Comparison of ENCODE assay signal across 11 cellular contexts in the genomic region with DNA sequence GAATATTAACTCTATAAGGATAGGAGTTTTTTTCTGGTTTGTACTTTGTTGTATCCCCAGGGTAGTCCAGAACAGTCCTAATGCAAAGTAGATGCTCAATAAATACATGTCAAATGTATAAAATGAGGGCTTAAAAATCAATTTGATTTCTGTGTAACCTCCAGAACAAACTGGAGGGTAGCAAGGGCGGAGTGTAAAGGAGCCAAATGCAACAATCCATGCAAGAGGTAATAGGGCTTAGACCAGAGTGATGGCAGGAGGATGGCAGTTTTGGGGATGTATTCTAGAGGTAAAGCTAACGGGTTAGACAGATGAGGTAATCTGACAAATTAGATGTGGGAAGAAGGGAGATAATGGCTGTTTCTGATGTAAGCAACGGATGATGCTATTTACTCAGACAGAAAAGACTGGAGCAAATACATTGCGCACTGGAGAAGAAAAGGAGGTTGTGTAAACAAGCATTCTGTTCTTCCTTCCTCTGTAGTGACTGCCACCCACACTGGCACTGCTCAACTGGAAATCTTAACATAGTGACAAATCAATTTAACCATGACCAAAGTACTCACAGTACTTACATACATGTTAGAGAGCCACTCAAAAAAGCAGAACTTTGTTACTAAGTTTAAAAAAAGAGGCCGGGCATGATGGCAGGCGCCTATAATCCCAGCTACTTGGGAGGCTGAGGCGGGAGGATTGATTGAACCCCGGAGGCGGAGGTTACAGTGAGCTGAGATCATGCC. TPM values are rescaled to one million over a fixed set of nuclear protein-coding genes. Genes with fewer than 3 reads are reported as not detected.
A peak's percentile ranks its signal among the peaks of the same experiment; 100 is the strongest.
DNase-seq lines count a peak whose midpoint lies in the region; ATAC-seq, FAIRE-seq and TF ChIP-seq lines count a peak whose summit lies in the region.
"Had no signal": no experiment of that assay in that cellular context is flagged by ENCODE, and none has a peak within 500 bp of the region (broad histone marks: within the 10 kb centered on the region; RNA-seq: fewer than 3 reads in every experiment).

No MANE protein-coding gene starts in this region.

- in situ Hi-C loops in KBM-7 (cut with MboI; ENCODE audit: low pct_unique_long_range_greater_than_20kb, low sequenced_read_pairs) (no loop called here), G401 (cut with HindIII; ENCODE audit: low sequenced_read_pairs) (no loop called here)

- no peak overlapping the region for H3K9ac ChIP-seq in kidney (ENCODE audit: low read length in 2 of 2)

- TF ChIP-seq CTCF in DOHH2 (IDR thresholded peaks at IDR 0.05; ENCODE audit: low read depth, low read length, poor library complexity, severe bottlenecking): no peak
- no peak for TF ChIP-seq CTCF in neural crest cell (conservative IDR thresholded peaks at IDR 0.05)
- no peak for TF ChIP-seq CTCF in kidney (IDR thresholded peaks at IDR 0.05; ENCODE audit: borderline replicate concordance, extremely low read depth, insufficient read depth)
- no peak for TF ChIP-seq CTCF in WERI-Rb-1 (IDR thresholded peaks at IDR 0.05; ENCODE audit: low read depth, low read length)

- peak overlapping the region; percentile 85 for H3K4me2 ChIP-seq in DOHH2 (ENCODE audit: low read length)

- no peak for FAIRE-seq in kidney (lab: Jason Lieb, UNC)

- no peaks in the 10 kb centered on the region for H3K9me3 Mint-ChIP-seq in neural crest cell

- H3K9me3 ChIP-seq in DOHH2 (ENCODE audit: control insufficient read depth, insufficient read depth, low read length) (no peaks in the 10 kb centered on the region), kidney (ENCODE audit: control insufficient read depth in 1 of 2, low read length in 2 of 2) (no peaks in the 10 kb centered on the region), WERI-Rb-1 (ENCODE audit: severe bottlenecking) (no peaks in the 10 kb centered on the region)

- H3F3A ChIP-seq in DOHH2 (ENCODE audit: control insufficient read depth, insufficient read depth): peaks cover 30% of the 10 kb centered on the region

- ATAC-seq in GM19351 (IDR thresholded peaks at IDR 0.05; ENCODE audit: unreplicated experiment): no peak

- no peaks in the 10 kb centered on the region for H3K27me3 ChIP-seq in DOHH2 (ENCODE audit: control insufficient read depth, low read length)
- H3K27me3 ChIP-seq in WERI-Rb-1 (ENCODE audit: insufficient read depth, low read depth, severe bottlenecking): no peaks in the 10 kb centered on the region

- H3K4me3 ChIP-seq in DOHH2 (ENCODE audit: low read length) (peak overlapping the region; percentile 96), kidney (ENCODE audit: low read length in 2 of 2) (no peak overlapping the region), WERI-Rb-1 (ENCODE audit: low read depth, low read length) (no peak overlapping the region)

- peaks cover 78% of the 10 kb centered on the region for H3K4me1 ChIP-seq in DOHH2 (ENCODE audit: control insufficient read depth, low read length)
- peaks cover 3 to 9% of the 10 kb centered on the region in 2 donors for H3K4me1 ChIP-seq in kidney (ENCODE audit: control insufficient read depth in 1 of 2, insufficient read depth in 1 of 2, low read depth in 1 of 2, low read length in 2 of 2)

- H4K20me1 ChIP-seq in DOHH2 (ENCODE audit: control insufficient read depth, insufficient read depth, low read depth, low read length): 0 out of 2 replicates have a peak, but pooled peaks cover 11% of the 10 kb centered on the region

- H3K9me2 ChIP-seq in DOHH2 (replicated peaks; ENCODE audit: control insufficient read depth, low read length): no peaks in the 10 kb centered on the region

- H3K79me2 ChIP-seq in DOHH2 (ENCODE audit: control insufficient read depth, low read length): peaks cover 70% of the 10 kb centered on the region

- peak overlapping the region; percentile 97 for H3K4me3 Mint-ChIP-seq in neural crest cell

- peaks cover 4% of the 10 kb centered on the region for H3K36me3 Mint-ChIP-seq in neural crest cell (ENCODE audit: low read depth)

- intact Hi-C loops in kidney (cut with DNase I): no loop called here

- peak; percentile 50 for DNase-seq in KBM-7
- peak; percentile 10 for DNase-seq in amniotic epithelial cell (ENCODE audit: low read depth)
- DNase-seq in neural crest cell (ENCODE audit: low read depth, low spot score): no peak
- DNase-seq in kidney: no peak
- no peak for DNase-seq in WERI-Rb-1
- DNase-seq in G401 (ENCODE audit: low spot score): no peak
- DNase-seq: HCEC 1CT had no signal

- H3K27me3 Mint-ChIP-seq in neural crest cell (ENCODE audit: low read depth): no peaks in the 10 kb centered on the region

- H3K27ac ChIP-seq in DOHH2 (ENCODE audit: low read depth, low read length): peak overlapping the region; percentile 81
- no peak overlapping the region for H3K27ac ChIP-seq in kidney (ENCODE audit: low read depth in 2 of 2, low read length in 2 of 2)
- no peak overlapping the region for H3K27ac ChIP-seq in WERI-Rb-1
- H3K27ac ChIP-seq: SK-N-MC had no signal

- H3K4me1 Mint-ChIP-seq in neural crest cell: peaks cover 24% of the 10 kb centered on the region

- peaks cover 64% of the 10 kb centered on the region for H3K36me3 ChIP-seq in DOHH2 (ENCODE audit: control insufficient read depth, low read length)
- peaks cover 3 to 9% of the 10 kb centered on the region in 2 donors for H3K36me3 ChIP-seq in kidney (ENCODE audit: control insufficient read depth in 1 of 2, insufficient read depth in 2 of 2, low read length in 2 of 2)
- H3K36me3 ChIP-seq in WERI-Rb-1: peaks cover 28% of the 10 kb centered on the region

- H3K27ac Mint-ChIP-seq in neural crest cell (ENCODE audit: unreplicated experiment): no peak overlapping the region

RNA-seq across cellular contexts. Expression of a gene that starts 2.0 kb away (rescaled TPM):
- total RNA-seq in neural crest cell (26.2 and 26.6 TPM in 2 replicates), kidney (13.9 TPM)
- 5.5 TPM for polyA plus RNA-seq in kidney (ENCODE audit: insufficient read depth, low read depth, low replicate concordance)
- 3.1 and 4.8 TPM in 2 replicates for total RNA-seq in G401 (2014; rRNA removed; shearing (Covaris generic))

RNA-seq across cellular contexts. Expression of a gene that starts 58.8 kb away (rescaled TPM):
- total RNA-seq in neural crest cell: 2.0 and 2.6 TPM in 2 replicates
- total RNA-seq in kidney: 5.6 TPM
- 14.3 TPM for polyA plus RNA-seq in kidney (ENCODE audit: insufficient read depth, low read depth, low replicate concordance)
- not detected in 2 replicates for total RNA-seq in G401 (2014; rRNA removed; shearing (Covaris generic))
- total RNA-seq: LHCN-M2 had no signal

RNA-seq across cellular contexts. Expression of a gene that starts 59.9 kb away (rescaled TPM):
- total RNA-seq in neural crest cell: 34.1 and 35.2 TPM in 2 replicates
- total RNA-seq in kidney: 30.2 TPM
- 12.0 TPM for polyA plus RNA-seq in kidney (ENCODE audit: insufficient read depth, low read depth, low replicate concordance)
- total RNA-seq in G401 (2014; rRNA removed; shearing (Covaris generic)): 11.0 and 17.3 TPM in 2 replicates

Comparison
In these comparisons a context has a peak if more than half of its experiments do, and no peak if none do; other contexts are left out.
1. DNase-seq: peak in KBM-7 (single experiment) and amniotic epithelial cell (single experiment); none in neural crest cell (single experiment), kidney (single experiment), WERI-Rb-1 (single experiment) and G401 (single experiment).